1 cellular context compared by ENCODE assay signal in genomic region chr3:52574056-52574965, GRCh38.
A peak's percentile ranks its signal among the peaks of the same experiment; 100 is the strongest.
TF ChIP-seq lines count a peak whose summit lies in the region.

No MANE protein-coding gene starts in this region.

TF ChIP-seq in HepG2, 621 proteins besides CTCF, POLR2A, EP300 and RAD21:
- TF ChIP-seq SP1 (IDR thresholded peaks at IDR 0.05) (no peak), SP1 (CRISPR knock-in tag; IDR thresholded peaks at IDR 0.05) (no peak), MAFF (IDR thresholded peaks at IDR 0.05; ENCODE audit: low read depth, low read length) (peak; percentile 74), POLR2AphosphoS5 (IDR thresholded peaks at IDR 0.05; ENCODE audit: low read depth, low read length) (no peak), ZSCAN9 (CRISPR knock-in tag; IDR thresholded peaks at IDR 0.05; ENCODE audit: borderline replicate concordance) (no peak), MAFK (conservative IDR thresholded peaks at IDR 0.05 in 1 of 2, IDR thresholded peaks at IDR 0.05 in 1 of 2; ENCODE audit: low read length in 2 of 2) (peak; percentile 69 to 83; a peak in 3 of 4 replicates)
